In genomic region chr6:18507561-18507960, GRCh38 we compare ENCODE assay signal across 17 cellular contexts.
"Had no signal": no experiment of that assay in that cellular context is flagged by ENCODE, and none has a peak within 500 bp of the region (broad histone marks: within the 10 kb centered on the region; RNA-seq: fewer than 3 reads in every experiment).

No MANE protein-coding gene starts in this region.

- H3K4me3 ChIP-seq: colonic mucosa, prostate gland, spleen, thoracic aorta had no signal

- H3K27me3 Mint-ChIP-seq: activated naive CD8-positive, alpha-beta T cell treated with anti-CD3 and anti-CD28 coated beads, Interleukin-2, amount 10 ng/mL, durations not matched to agents 7 days and 5 days; memory B cell; stimulated activated naive B cell treated with anti-CD40 and anti-IgM and Interleukin-4, amounts not matched to agents 10 μg/mL and 1 μg/mL and 100 μg/mL, for 72 hours had no signal

- H3K4me1 ChIP-seq: colonic mucosa, prostate gland had no signal

- H3K36me3 Mint-ChIP-seq: activated CD8-positive, alpha-beta memory T cell treated with anti-CD3 and anti-CD28 coated beads, Interleukin-2, amount 10 ng/mL, durations not matched to agents 7 days and 5 days; activated naive CD8-positive, alpha-beta T cell treated with anti-CD3 and anti-CD28 coated beads, Interleukin-2, amount 10 ng/mL, durations not matched to agents 7 days and 5 days; memory B cell; natural killer cell; stimulated activated naive B cell treated with anti-CD40 and anti-IgM and Interleukin-4, amounts not matched to agents 10 μg/mL and 1 μg/mL and 100 μg/mL, for 72 hours had no signal

- H3K9me3 Mint-ChIP-seq: activated naive CD8-positive, alpha-beta T cell treated with anti-CD3 and anti-CD28 coated beads, Interleukin-2, amount 10 ng/mL, durations not matched to agents 7 days and 5 days; activated T-cell treated with anti-CD3 and anti-CD28 coated beads, Interleukin-2, amount 50 U/mL, for 24 hours; memory B cell; natural killer cell; T-helper 2 cell treated with Interferon-gamma antibody and Interleukin-4, amounts not matched to agents 5 μg/mL and 100 μg/mL, for 36 hours had no signal

- H3K36me3 ChIP-seq: colonic mucosa, prostate gland, spleen, thoracic aorta had no signal

- DNase-seq: activated CD4-positive, alpha-beta T cell treated with anti-CD3 and anti-CD28 coated beads, Interleukin-2, amount 50 U/mL, for 48 hours; activated CD4-positive, CD25-positive, alpha-beta regulatory T cell treated with anti-CD3 and anti-CD28 coated beads, Interleukin-2, amount 50 U/mL, for 72 hours; activated CD8-positive, alpha-beta memory T cell treated with anti-CD3 and anti-CD28 coated beads, Interleukin-2, amount 10 ng/mL, durations not matched to agents 7 days and 5 days; activated effector memory CD4-positive, alpha-beta T cell treated with anti-CD3 and anti-CD28 coated beads, Interleukin-2, amount 50 U/mL, for 16 hours; activated naive CD8-positive, alpha-beta T cell treated with anti-CD3 and anti-CD28 coated beads, Interleukin-2, amount 10 ng/mL, durations not matched to agents 7 days and 5 days; activated T-cell treated with anti-CD3 and anti-CD28 coated beads, Interleukin-2, amount 50 U/mL, for 24 hours; colonic mucosa; left colon; natural killer cell; nucleus accumbens; spleen; stimulated activated CD4-positive, alpha-beta T cell treated with anti-CD3 and anti-CD28 coated beads, Interleukin-2, amount 100 ng/mL, for 24 hours; stimulated activated naive B cell treated with anti-CD40 and anti-IgM and Interleukin-4, amounts not matched to agents 10 μg/mL and 1 μg/mL and 100 μg/mL, for 72 hours had no signal

- H3K4me1 Mint-ChIP-seq: natural killer cell had no signal

- ATAC-seq: activated CD8-positive, alpha-beta memory T cell treated with anti-CD3 and anti-CD28 coated beads, Interleukin-2, amount 10 ng/mL, durations not matched to agents 7 days and 5 days; left colon; natural killer cell; stimulated activated naive B cell treated with anti-CD40 and anti-IgM and Interleukin-4, amounts not matched to agents 10 μg/mL and 1 μg/mL and 100 μg/mL, for 72 hours had no signal

- H3K27me3 ChIP-seq: colonic mucosa had no signal

- H3K27ac ChIP-seq: colonic mucosa, prostate gland, spleen, thoracic aorta had no signal

- H3K27ac Mint-ChIP-seq: activated CD8-positive, alpha-beta memory T cell treated with anti-CD3 and anti-CD28 coated beads, Interleukin-2, amount 10 ng/mL, durations not matched to agents 7 days and 5 days; activated naive CD8-positive, alpha-beta T cell treated with anti-CD3 and anti-CD28 coated beads, Interleukin-2, amount 10 ng/mL, durations not matched to agents 7 days and 5 days; activated T-cell treated with anti-CD3 and anti-CD28 coated beads, Interleukin-2, amount 50 U/mL, for 24 hours; memory B cell; natural killer cell; stimulated activated naive B cell treated with anti-CD40 and anti-IgM and Interleukin-4, amounts not matched to agents 10 μg/mL and 1 μg/mL and 100 μg/mL, for 72 hours; T-helper 2 cell treated with Interferon-gamma antibody and Interleukin-4, amounts not matched to agents 5 μg/mL and 100 μg/mL, for 36 hours had no signal

- H3K9me3 ChIP-seq: colonic mucosa, prostate gland, spleen, thoracic aorta had no signal

- H3K4me3 Mint-ChIP-seq: activated CD8-positive, alpha-beta memory T cell treated with anti-CD3 and anti-CD28 coated beads, Interleukin-2, amount 10 ng/mL, durations not matched to agents 7 days and 5 days; activated naive CD8-positive, alpha-beta T cell treated with anti-CD3 and anti-CD28 coated beads, Interleukin-2, amount 10 ng/mL, durations not matched to agents 7 days and 5 days; activated T-cell treated with anti-CD3 and anti-CD28 coated beads, Interleukin-2, amount 50 U/mL, for 24 hours; memory B cell; natural killer cell; stimulated activated naive B cell treated with anti-CD40 and anti-IgM and Interleukin-4, amounts not matched to agents 10 μg/mL and 1 μg/mL and 100 μg/mL, for 72 hours; T-helper 2 cell treated with Interferon-gamma antibody and Interleukin-4, amounts not matched to agents 5 μg/mL and 100 μg/mL, for 36 hours had no signal
